Comparison of ENCODE assay signal across 8 cellular contexts in genomic region chr3:101676219-101676764, GRCh38. TPM values are rescaled to one million over a fixed set of nuclear protein-coding genes. Genes with fewer than 3 reads are reported as not detected.
DNase-seq lines count a peak whose midpoint lies in the region; ATAC-seq and TF ChIP-seq lines count a peak whose summit lies in the region.

No MANE protein-coding gene starts in this region.

- WGBS in esophagus muscularis mucosa: 0% methylated on average over 6 of the region's 57 CpGs

- H3K27me3 ChIP-seq in CD4-positive, CD25-positive, alpha-beta regulatory T cell (ENCODE audit: control insufficient read depth, insufficient read depth, low read length): no peaks in the 10 kb centered on the region
- H3K27me3 ChIP-seq in HUES48 (ENCODE audit: control insufficient read depth, insufficient read depth, low read length) (no peaks in the 10 kb centered on the region), esophagus muscularis mucosa (no peaks in the 10 kb centered on the region)

- peak overlapping the region; percentile 95 to 100 (median 97) for H3K4me3 Mint-ChIP-seq in CD4-positive, CD25-positive, alpha-beta regulatory T cell
- peak overlapping the region; percentile 97 for H3K4me3 Mint-ChIP-seq in natural killer cell
- peak overlapping the region; percentile 95 to 96 for H3K4me3 Mint-ChIP-seq in stimulated activated naive CD8-positive, alpha-beta T cell treated with anti-CD3 and anti-CD28 coated beads, Interleukin-15, amount 100 ng/mL, for 72 hours

- H3K4me1 Mint-ChIP-seq in CD4-positive, CD25-positive, alpha-beta regulatory T cell: peaks cover 28 to 62% (median 44%) of the 10 kb centered on the region in 4 donors
- H3K4me1 Mint-ChIP-seq in natural killer cell: peaks cover 47 to 50% of the 10 kb centered on the region in 2 donors
- H3K4me1 Mint-ChIP-seq in stimulated activated naive CD8-positive, alpha-beta T cell treated with anti-CD3 and anti-CD28 coated beads, Interleukin-15, amount 100 ng/mL, for 72 hours: peaks cover 66% of the 10 kb centered on the region

- H3K36me3 ChIP-seq in CD4-positive, CD25-positive, alpha-beta regulatory T cell (ENCODE audit: control insufficient read depth, insufficient read depth, low read length): peaks cover 20% of the 10 kb centered on the region
- H3K36me3 ChIP-seq in HUES48 (ENCODE audit: control insufficient read depth, insufficient read depth, low read length) (peaks cover 23% of the 10 kb centered on the region), esophagus muscularis mucosa (peaks cover 14 to 25% (median 18%) of the 10 kb centered on the region in 4 donors)

- no peaks in the 10 kb centered on the region for H3K9me3 Mint-ChIP-seq in CD4-positive, CD25-positive, alpha-beta regulatory T cell
- no peaks in the 10 kb centered on the region for H3K9me3 Mint-ChIP-seq in natural killer cell
- no peaks in the 10 kb centered on the region for H3K9me3 Mint-ChIP-seq in stimulated activated naive CD8-positive, alpha-beta T cell treated with anti-CD3 and anti-CD28 coated beads, Interleukin-15, amount 100 ng/mL, for 72 hours

- peaks cover 6% of the 10 kb centered on the region for H3K27me3 Mint-ChIP-seq in CD4-positive, CD25-positive, alpha-beta regulatory T cell
- no peaks in the 10 kb centered on the region for H3K27me3 Mint-ChIP-seq in natural killer cell (ENCODE audit: low read depth in 2 of 2)
- H3K27me3 Mint-ChIP-seq in stimulated activated naive CD8-positive, alpha-beta T cell treated with anti-CD3 and anti-CD28 coated beads, Interleukin-15, amount 100 ng/mL, for 72 hours: no peaks in the 10 kb centered on the region

- intact Hi-C loops in esophagus muscularis mucosa (cut with DNase I): loop anchor here (5.0 kb wide), 1 partner anchor 99 kb away; no protein-coding TSS in a partner anchor
- intact Hi-C loops in natural killer cell (cut with micrococcal nuclease): loop anchor here (1.0 to 10.0 kb wide), 6 partner anchors 32 to 1271 kb away; partner anchors contain the start of genes LNP1, NXPE3, PCNP and TOMM70

- peaks cover 24% of the 10 kb centered on the region for H3K36me3 Mint-ChIP-seq in CD4-positive, CD25-positive, alpha-beta regulatory T cell
- peaks cover 8% of the 10 kb centered on the region for H3K36me3 Mint-ChIP-seq in natural killer cell

- H3K9me3 ChIP-seq in CD4-positive, CD25-positive, alpha-beta regulatory T cell (ENCODE audit: control insufficient read depth in 2 of 2, low read length in 2 of 2): no peaks in the 10 kb centered on the region
- H3K9me3 ChIP-seq in HUES48 (ENCODE audit: control insufficient read depth, insufficient read depth, low read length) (no peaks in the 10 kb centered on the region), esophagus muscularis mucosa (no peaks in the 10 kb centered on the region)

- peak overlapping the region; percentile 93 to 99 (median 98) for H3K27ac Mint-ChIP-seq in CD4-positive, CD25-positive, alpha-beta regulatory T cell
- peak overlapping the region; percentile 96 to 98 for H3K27ac Mint-ChIP-seq in natural killer cell
- H3K27ac Mint-ChIP-seq in stimulated activated naive CD8-positive, alpha-beta T cell treated with anti-CD3 and anti-CD28 coated beads, Interleukin-15, amount 100 ng/mL, for 72 hours: peak overlapping the region; percentile 96 to 98

- peak in 2 of 3 experiments; percentile 12 to 21 for TF ChIP-seq CTCF in esophagus muscularis mucosa (IDR thresholded peaks at IDR 0.05)
- no peak for TF ChIP-seq CTCF in natural killer cell (IDR thresholded peaks at IDR 0.05)

- TF ChIP-seq POLR2A in esophagus muscularis mucosa (IDR thresholded peaks at IDR 0.05; ENCODE audit: low read depth): peak; percentile 5

- peaks cover 28% of the 10 kb centered on the region for H3K4me1 ChIP-seq in CD4-positive, CD25-positive, alpha-beta regulatory T cell (ENCODE audit: control insufficient read depth, insufficient read depth, low read length, poor library complexity, severe bottlenecking)
- H3K4me1 ChIP-seq in HUES48 (ENCODE audit: control insufficient read depth, insufficient read depth, low read length): peaks cover 4% of the 10 kb centered on the region
- H3K4me1 ChIP-seq in esophagus muscularis mucosa: peaks cover 21 to 43% (median 36%) of the 10 kb centered on the region in 4 donors

- H3K27ac ChIP-seq in CD4-positive, CD25-positive, alpha-beta regulatory T cell (ENCODE audit: insufficient read depth, low read length, poor library complexity, severe bottlenecking): peak overlapping the region; percentile 99
- H3K27ac ChIP-seq in HUES48 (ENCODE audit: low read depth, low read length) (peak overlapping the region; percentile 97), esophagus muscularis mucosa (replicated peaks in 1 of 4) (peak overlapping the region; percentile 96 to 100 (median 98))

- DNase-seq in CD4-positive, CD25-positive, alpha-beta regulatory T cell: peak; percentile 92 to 97 (median 93)
- DNase-seq in activated CD8-positive, alpha-beta memory T cell treated with anti-CD3 and anti-CD28 coated beads, Interleukin-2, amount 50 U/mL, for 1 hour (ENCODE audit: extremely low read depth): peak; percentile 86
- DNase-seq in esophagus muscularis mucosa (ENCODE audit: extremely low spot score) (peak; percentile 95), natural killer cell (peak; percentile 96), SKM-1 treated with dmso at 0.1 percent for 144 hours (lab: John Stamatoyannopoulos, UW; ENCODE audit: unreplicated experiment) (no peak)
- DNase-seq in stimulated activated naive CD8-positive, alpha-beta T cell treated with anti-CD3 and anti-CD28 coated beads, Interleukin-15, amount 100 ng/mL, for 72 hours: peak; percentile 95 to 97

- ATAC-seq in CD4-positive, CD25-positive, alpha-beta regulatory T cell (ENCODE audit: low read depth in 2 of 2): peak; percentile 84 to 87
- ATAC-seq in GM21381 (IDR thresholded peaks at IDR 0.05; ENCODE audit: unreplicated experiment) (peak; percentile 87), natural killer cell (peak; percentile 88 to 97 (median 89))
- peak; percentile 93 for ATAC-seq in stimulated activated naive CD8-positive, alpha-beta T cell treated with anti-CD3 and anti-CD28 coated beads, Interleukin-15, amount 100 ng/mL, for 72 hours

- peak overlapping the region; percentile 99 for H3K4me3 ChIP-seq in CD4-positive, CD25-positive, alpha-beta regulatory T cell (ENCODE audit: low read depth, low read length)
- H3K4me3 ChIP-seq in HUES48 (ENCODE audit: low read depth, low read length): peak overlapping the region; percentile 88
- peak overlapping the region; percentile 93 to 100 (median 99) for H3K4me3 ChIP-seq in esophagus muscularis mucosa

- TF ChIP-seq EP300 in esophagus muscularis mucosa (IDR thresholded peaks at IDR 0.05): no peak

- H3K9ac ChIP-seq in HUES48 (ENCODE audit: low read depth, low read length): peak overlapping the region; percentile 82

RNA-seq across cellular contexts. Expression of gene ZBTB11, which starts 0.6 kb away (rescaled TPM):
- 75.1 TPM for total RNA-seq in CD4-positive, CD25-positive, alpha-beta regulatory T cell
- 10 to 100 TPM in 2 of 4 donors, 1 to 10 TPM in 2; 9.0 to 14.2 (median 10.7) TPM for polyA plus RNA-seq in CD4-positive, CD25-positive, alpha-beta regulatory T cell
- 10 to 100 TPM; 15.3 to 20.8 (median 16.9) TPM for total RNA-seq in esophagus muscularis mucosa
- 10 to 100 TPM; 72.0 to 90.9 (median 83.5) TPM for total RNA-seq in natural killer cell

RNA-seq across cellular contexts. Expression of gene RPL24, which starts 10.2 kb away (rescaled TPM):
- total RNA-seq in CD4-positive, CD25-positive, alpha-beta regulatory T cell: 1,148 TPM
- 1,000 to 10,000 TPM in 3 of 4 donors, 100 to 1,000 TPM in 1; 939 to 1,307 (median 1,200) TPM for polyA plus RNA-seq in CD4-positive, CD25-positive, alpha-beta regulatory T cell
- total RNA-seq in esophagus muscularis mucosa (1,000 to 10,000 TPM; 1,560 to 1,805 (median 1,727) TPM), natural killer cell (100 to 1,000 TPM; 660 to 850 (median 763) TPM)

RNA-seq across cellular contexts. Expression of gene CEP97, which starts 48.1 kb away (rescaled TPM):
- 15.2 TPM for total RNA-seq in CD4-positive, CD25-positive, alpha-beta regulatory T cell
- polyA plus RNA-seq in CD4-positive, CD25-positive, alpha-beta regulatory T cell: 1 to 10 TPM; 4.8 to 8.3 (median 6.4) TPM
- 10 to 100 TPM in 1 of 4 donors, 1 to 10 TPM in 3; 7.2 to 10.4 (median 8.0) TPM for total RNA-seq in esophagus muscularis mucosa
- 10 to 100 TPM in 1 of 3 donors, 1 to 10 TPM in 2; 8.5 to 11.0 (median 9.4) TPM for total RNA-seq in natural killer cell
